In genomic region chr16:74596586-74596985, GRCh38 we compare ENCODE assay signal across 18 cellular contexts.
"Had no signal": no experiment of that assay in that cellular context is flagged by ENCODE, and none has a peak within 500 bp of the region (broad histone marks: within the 10 kb centered on the region; RNA-seq: fewer than 3 reads in every experiment).

No MANE protein-coding gene starts in this region.

- H3K4me3 Mint-ChIP-seq: naive B cell had no signal

- H3K9me3 Mint-ChIP-seq: naive B cell had no signal

- ATAC-seq: left lung had no signal

- H3K27me3 Mint-ChIP-seq: naive B cell had no signal

- H3K27ac Mint-ChIP-seq: naive B cell had no signal

- DNase-seq: activated CD4-positive, alpha-beta T cell treated with anti-CD3 and anti-CD28 coated beads for 1 hour; activated T-cell treated with anti-CD3 and anti-CD28 coated beads, Interleukin-2, amount 50 U/mL, for 1 hour; anterior cingulate cortex; cortex of kidney; effector CD8-positive, alpha-beta T cell; esophagus squamous epithelium; kidney; left lung; mammary epithelial cell; naive B cell; posterior cingulate gyrus; retina; SHP77; SK-N-SH; stimulated activated CD4-positive, alpha-beta T cell treated with anti-CD3 and anti-CD28 coated beads, Interleukin-4, amount 100 ng/mL, for 24 hours; stimulated activated naive CD4-positive, alpha-beta T cell treated with Interleukin-2 at 50 U/mL for 16 hours; T-helper 1 cell; upper lobe of left lung had no signal
